13 cellular contexts compared by ENCODE assay signal in the genomic region with DNA sequence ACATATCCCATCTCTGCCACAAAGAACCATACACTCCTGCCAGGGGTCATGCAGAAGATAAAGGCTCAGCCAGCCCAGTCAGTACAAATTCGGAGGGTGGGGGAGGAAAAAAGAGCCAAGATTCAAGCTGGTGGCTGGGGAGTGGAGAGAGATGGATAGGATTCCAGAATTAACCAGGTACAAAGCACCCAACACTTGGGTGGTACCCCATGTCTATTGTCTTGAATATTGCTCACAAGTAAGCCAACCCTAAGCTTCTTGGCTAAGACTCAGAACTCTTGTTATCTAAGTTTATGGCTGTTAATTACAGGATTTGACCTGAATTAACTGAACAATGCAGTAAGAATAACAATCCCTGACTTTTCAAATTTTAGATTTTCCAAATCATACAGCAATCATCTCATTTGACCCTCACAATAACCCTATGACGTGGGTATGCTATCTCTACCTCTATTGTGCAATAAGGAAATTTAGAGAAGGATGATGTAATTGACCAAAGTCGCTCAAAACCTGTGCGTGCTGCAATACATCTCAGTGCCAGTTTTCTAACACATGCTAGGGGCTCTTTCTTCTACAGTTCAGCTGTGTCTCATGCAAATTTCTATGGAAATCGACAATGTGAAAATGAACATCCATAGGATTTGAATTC. TPM values are rescaled to one million over a fixed set of nuclear protein-coding genes. Genes with fewer than 3 reads are reported as not detected.
DNase-seq lines count a peak whose midpoint lies in the region; TF ChIP-seq lines count a peak whose summit lies in the region.
"Had no signal": no experiment of that assay in that cellular context is flagged by ENCODE, and none has a peak within 500 bp of the region (broad histone marks: within the 10 kb centered on the region; RNA-seq: fewer than 3 reads in every experiment).

No MANE protein-coding gene starts in this region.

- peak overlapping the region; percentile 83 for H3K27ac Mint-ChIP-seq in MCF 10A (ENCODE audit: low read depth, unreplicated experiment)
- H3K27ac Mint-ChIP-seq: activated naive CD8-positive, alpha-beta T cell treated with anti-CD3 and anti-CD28 coated beads, Interleukin-2, amount 50 U/mL, for 24 hours; effector memory CD8-positive, alpha-beta T cell; naive thymus-derived CD8-positive, alpha-beta T cell; T-helper 1 cell treated with Interleukin-12 subunit alpha and Interleukin-12 subunit beta and Interleukin-4 antibody, amounts not matched to agents 30 μg/mL and 1 μg/mL, for 36 hours had no signal

- CTCF ChIA-PET in MCF 10A (lab: Yijun Ruan, JAX), result interaction anchor here (0.6 to 4.6 kb wide), 26 partner anchors 7 to 793 kb away, joined by 3 to 35 read pairs (median 4); no protein-coding TSS in a partner anchor

- peaks cover 14% of the 10 kb centered on the region for H3K9me3 Mint-ChIP-seq in MCF 10A (ENCODE audit: unreplicated experiment)

- peaks cover 44% of the 10 kb centered on the region for H3K4me1 Mint-ChIP-seq in MCF 10A (ENCODE audit: insufficient read depth, unreplicated experiment)

- H3K27me3 ChIP-seq in iPS-20b (ENCODE audit: insufficient read depth, low read length) (peaks cover 15% of the 10 kb centered on the region; the same call in 1 of the 2 replicates), stomach (no peaks in the 10 kb centered on the region), dorsolateral prefrontal cortex (peaks cover 0 to 6% (median 0%) of the 10 kb centered on the region in 45 donors)
- peaks cover 2% of the 10 kb centered on the region for H3K27me3 ChIP-seq in effector memory CD4-positive, alpha-beta T cell (replicated peaks; ENCODE audit: control insufficient read depth, insufficient read depth, low read length, poor library complexity, severe bottlenecking)
- H3K27me3 ChIP-seq: MG63 had no signal

- TF ChIP-seq CTCF in MCF 10A (IDR thresholded peaks at IDR 0.05; ENCODE audit: unreplicated experiment) (no peak), stomach (IDR thresholded peaks at IDR 0.05) (no peak), dorsolateral prefrontal cortex (IDR thresholded peaks at IDR 0.05 in 54 of 56, conservative IDR thresholded peaks at IDR 0.05 in 2 of 56; ENCODE audit: low read depth in 1 of 56, partially characterized antibody in 56 of 56) (no peak)

- no peak for TF ChIP-seq POLR2A in stomach (IDR thresholded peaks at IDR 0.05)

- H3K36me3 ChIP-seq in iPS-20b (ENCODE audit: insufficient read depth, low read depth, low read length) (no peaks in the 10 kb centered on the region), stomach (no peaks in the 10 kb centered on the region)
- no peaks in the 10 kb centered on the region for H3K36me3 ChIP-seq in effector memory CD4-positive, alpha-beta T cell (ENCODE audit: control insufficient read depth, insufficient read depth, low read length)
- H3K36me3 ChIP-seq: MG63 had no signal

- H3K4me3 ChIP-seq in iPS-20b (ENCODE audit: low read length) (no peak overlapping the region), stomach (no peak overlapping the region), dorsolateral prefrontal cortex (peak overlapping the region in 1 of 59 donors; percentile 13)
- no peak overlapping the region for H3K4me3 ChIP-seq in effector memory CD4-positive, alpha-beta T cell (ENCODE audit: insufficient read depth, low read depth, low read length, poor library complexity, severe bottlenecking)
- H3K4me3 ChIP-seq: MG63 had no signal

- no peaks in the 10 kb centered on the region for H3K36me3 Mint-ChIP-seq in MCF 10A (ENCODE audit: insufficient read depth, unreplicated experiment)

- peak overlapping the region; percentile 60; the same call in 1 of the 2 replicates for H3K9ac ChIP-seq in iPS-20b (ENCODE audit: low read depth, low read length)

- DNase-seq in NCI-H1048 (lab: John Stamatoyannopoulos, UW), result peak; percentile 17
- DNase-seq in MCF 10A (ENCODE audit: unreplicated experiment), result peak; percentile 59
- no peak for DNase-seq in stomach
- DNase-seq in C1 segment of cervical spinal cord (lab: John Stamatoyannopoulos, UW), result no peak
- no peak for DNase-seq in dorsolateral prefrontal cortex
- no peak for DNase-seq in effector memory CD4-positive, alpha-beta T cell
- DNase-seq in activated CD4-positive, alpha-beta T cell treated with anti-CD3 and anti-CD28 coated beads for 4 hours, result no peak
- DNase-seq: effector memory CD8-positive, alpha-beta T cell; naive thymus-derived CD8-positive, alpha-beta T cell had no signal

- H3K4me1 ChIP-seq in iPS-20b (ENCODE audit: insufficient read depth, low read length) (peaks cover 8% of the 10 kb centered on the region; the same call in 1 of the 2 replicates), stomach (peaks cover 4 to 22% (median 13%) of the 10 kb centered on the region in 4 donors)
- H3K4me1 ChIP-seq in effector memory CD4-positive, alpha-beta T cell (ENCODE audit: control insufficient read depth, insufficient read depth, low read length, poor library complexity, severe bottlenecking), result no peaks in the 10 kb centered on the region

- H3K27me3 Mint-ChIP-seq in MCF 10A (ENCODE audit: insufficient read depth, unreplicated experiment), result no peaks in the 10 kb centered on the region

- WGBS in stomach, 5 donors, result 58 to 65% (median 59%) methylated on average over 5 of the region's 5 CpGs

- no TSS peak for BruUV-seq in MCF 10A (replicated peaks; lab: Mats Ljungman, UMichigan)

- TF ChIP-seq EP300 in stomach (IDR thresholded peaks at IDR 0.05), result no peak

- POLR2A ChIA-PET in MCF 10A (lab: Yijun Ruan, JAX), result interaction anchor here (0.7 to 6.3 kb wide), 18 partner anchors 11 to 436 kb away, joined by 3 to 93 read pairs (median 6); partner anchors contain the start of gene TNKS1BP1

- H3K9me3 ChIP-seq in iPS-20b (ENCODE audit: insufficient read depth, low read depth, low read length) (no peaks in the 10 kb centered on the region), stomach (peaks cover 0 to 12% (median 11%) of the 10 kb centered on the region in 4 donors)
- no peaks in the 10 kb centered on the region for H3K9me3 ChIP-seq in effector memory CD4-positive, alpha-beta T cell (ENCODE audit: control insufficient read depth, low read length)
- H3K9me3 ChIP-seq: MG63 had no signal

- no peak overlapping the region for H3K4me3 Mint-ChIP-seq in MCF 10A (ENCODE audit: unreplicated experiment)
- H3K4me3 Mint-ChIP-seq: activated naive CD8-positive, alpha-beta T cell treated with anti-CD3 and anti-CD28 coated beads, Interleukin-2, amount 50 U/mL, for 24 hours; effector memory CD8-positive, alpha-beta T cell; naive thymus-derived CD8-positive, alpha-beta T cell; T-helper 1 cell treated with Interleukin-12 subunit alpha and Interleukin-12 subunit beta and Interleukin-4 antibody, amounts not matched to agents 30 μg/mL and 1 μg/mL, for 36 hours had no signal

- intact Hi-C loops in MCF 10A (cut with micrococcal nuclease) (loop anchor here (1.0 kb wide), 2 partner anchors 161 to 436 kb away; no protein-coding TSS in a partner anchor), stomach (cut with DNase I; ENCODE audit: low total_unique reads) (no loop called here), dorsolateral prefrontal cortex (cut with DNase I) (no loop called here)

- H3K27ac ChIP-seq in iPS-20b (ENCODE audit: low read length), result no peak overlapping the region
- peak overlapping the region in 4 of 5 donors; percentile 42 to 75 (median 58) for H3K27ac ChIP-seq in stomach
- H3K27ac ChIP-seq in dorsolateral prefrontal cortex, result no peak overlapping the region
- H3K27ac ChIP-seq in effector memory CD4-positive, alpha-beta T cell (ENCODE audit: insufficient read depth, low read length, poor library complexity, severe bottlenecking), result no peak overlapping the region

RNA-seq across cellular contexts. Expression of gene APLNR, which starts 39.9 kb away (rescaled TPM):
- total RNA-seq in MCF 10A (2022), result not detected in 2 replicates
- 10 to 100 TPM in 1 of 5 donors, 1 to 10 TPM in 2, not detected in 2; 2.3 to 12.1 (median 5.1) TPM for total RNA-seq in stomach
- polyA plus RNA-seq in stomach, result 1 to 10 TPM in 1 of 3 donors, under 1 TPM in 2; 0.43 to 1.1 (median 1.00) TPM
- total RNA-seq in dorsolateral prefrontal cortex, result 100 to 1,000 TPM in 15 of 120 experiments, 10 to 100 TPM in 101, 1 to 10 TPM in 4; 5.6 to 161 (median 44.4) TPM
- total RNA-seq: naive thymus-derived CD8-positive, alpha-beta T cell had no signal
- polyA plus RNA-seq: naive thymus-derived CD8-positive, alpha-beta T cell had no signal

RNA-seq across cellular contexts. Expression of gene TNKS1BP1, which starts 47.8 kb away (rescaled TPM):
- total RNA-seq in MCF 10A (2022), result 198 and 202 TPM in 2 replicates
- 100 to 1,000 TPM in 3 of 5 donors, 10 to 100 TPM in 2; 59.4 to 238 (median 126) TPM for total RNA-seq in stomach
- 100 to 1,000 TPM in 2 of 3 donors, 10 to 100 TPM in 1; 84.9 to 136 (median 111) TPM for polyA plus RNA-seq in stomach
- total RNA-seq in dorsolateral prefrontal cortex, result 100 to 1,000 TPM in 1 of 120 experiments, 10 to 100 TPM in 119; 31.3 to 111 (median 55.2) TPM

RNA-seq across cellular contexts. Expression of gene SSRP1, which starts 58.7 kb away (rescaled TPM):
- 159 and 229 TPM in 2 replicates for total RNA-seq in MCF 10A (2022)
- total RNA-seq in stomach, result 10 to 100 TPM; 15.8 to 62.9 (median 41.9) TPM
- polyA plus RNA-seq in stomach, result 10 to 100 TPM; 43.5 to 58.8 (median 50.6) TPM
- 10 to 100 TPM; 43.7 to 71.1 (median 56.7) TPM for total RNA-seq in dorsolateral prefrontal cortex

Comparison
In these comparisons a context has a peak if more than half of its experiments do, and no peak if none do; other contexts are left out.
1. DNase-seq: peak in NCI-H1048 (single experiment) and MCF 10A (single experiment); none in stomach (single experiment), C1 segment of cervical spinal cord (0 of 14), dorsolateral prefrontal cortex (0 of 10), effector memory CD4-positive, alpha-beta T cell (0 of 3) and activated CD4-positive, alpha-beta T cell treated with anti-CD3 and anti-CD28 coated beads for 4 hours (0 of 2).
2. H3K27ac ChIP-seq: peak in stomach (4 of 5); none in iPS-20b (single experiment), dorsolateral prefrontal cortex (0 of 59) and effector memory CD4-positive, alpha-beta T cell (single experiment).